12 cellular contexts compared by ENCODE assay signal in the genomic region with DNA sequence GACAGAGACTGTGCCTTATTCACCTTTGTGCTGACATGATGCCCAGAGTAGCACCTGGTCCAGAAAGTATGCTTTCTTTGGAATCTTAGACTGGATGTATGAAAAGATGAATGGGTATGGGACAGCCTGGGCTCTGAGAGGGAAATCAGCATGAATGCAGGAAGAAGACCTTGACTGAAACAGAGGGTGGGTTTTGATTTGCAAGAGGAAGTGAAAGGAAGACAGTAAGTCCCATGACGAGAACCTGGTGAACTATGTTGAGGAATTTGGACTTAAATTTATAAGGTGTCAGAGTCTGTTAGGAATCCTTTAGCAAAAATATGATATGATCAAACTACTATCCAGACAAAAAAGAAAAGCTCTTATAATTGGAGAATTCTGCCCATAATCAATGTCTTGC.
DNase-seq lines count a peak whose midpoint lies in the region; ATAC-seq and TF ChIP-seq lines count a peak whose summit lies in the region.
"Had no signal": no experiment of that assay in that cellular context is flagged by ENCODE, and none has a peak within 500 bp of the region (broad histone marks: within the 10 kb centered on the region; RNA-seq: fewer than 3 reads in every experiment).

No MANE protein-coding gene starts in this region.

- DNase-seq in CD1c-positive myeloid dendritic cell (ENCODE audit: extremely low spot score) (peak; percentile 65), NOMO-1 treated with DMSO at 0.1 percent for 48 hours (lab: John Stamatoyannopoulos, UW; ENCODE audit: unreplicated experiment) (peak; percentile 73), NCI-H146 (lab: John Stamatoyannopoulos, UW) (no peak), NCI-H1092 treated with DMSO at 0.1 percent for 48 hours (lab: John Stamatoyannopoulos, UW) (no peak), heart left ventricle (no peak)
- no peak for DNase-seq in naive thymus-derived CD8-positive, alpha-beta T cell
- DNase-seq: NCI-H2227 treated with DMSO at 0.1 percent for 48 hours had no signal

- H3K4me1 Mint-ChIP-seq in naive thymus-derived CD8-positive, alpha-beta T cell: peaks cover 0 to 19% (median 0%) of the 10 kb centered on the region in 4 donors

- H3K4me1 ChIP-seq in heart left ventricle: peaks cover 0 to 33% (median 0%) of the 10 kb centered on the region in 12 donors
- H3K4me1 ChIP-seq: esophagus muscularis mucosa had no signal

- no peak for TF ChIP-seq POLR2A in heart left ventricle (IDR thresholded peaks at IDR 0.05)

- intact Hi-C loops in heart left ventricle (cut with DNase I): loop anchor here in 3 of 10 donors (10.0 kb wide), 2 partner anchors 296 to 306 kb away; a partner anchor contains a TSS

- peaks cover 0 to 6% (median 0%) of the 10 kb centered on the region in 9 donors for H3K9me3 Mint-ChIP-seq in naive thymus-derived CD8-positive, alpha-beta T cell
- H3K9me3 Mint-ChIP-seq: WTC11 had no signal

- no peak overlapping the region for H3K4me3 Mint-ChIP-seq in naive thymus-derived CD8-positive, alpha-beta T cell
- H3K4me3 Mint-ChIP-seq: WTC11 had no signal

- POLR2A ChIA-PET in naive thymus-derived CD8-positive, alpha-beta T cell (lab: Charles Lee): no interaction called here

- H3K36me3 Mint-ChIP-seq in naive thymus-derived CD8-positive, alpha-beta T cell: no peaks in the 10 kb centered on the region
- H3K36me3 Mint-ChIP-seq: WTC11 had no signal

- no peak overlapping the region for H3K4me3 ChIP-seq in heart left ventricle
- H3K4me3 ChIP-seq: esophagus muscularis mucosa, vagina had no signal

- no peak for TF ChIP-seq CTCF in heart left ventricle (IDR thresholded peaks at IDR 0.05)

- ATAC-seq in GM19455 (IDR thresholded peaks at IDR 0.05; ENCODE audit: unreplicated experiment): peak; percentile 58
- peak; percentile 51 for ATAC-seq in HG02981 (IDR thresholded peaks at IDR 0.05; ENCODE audit: unreplicated experiment)
- no peak for ATAC-seq in naive thymus-derived CD8-positive, alpha-beta T cell
- no peak for ATAC-seq in heart left ventricle
- ATAC-seq: WTC11 had no signal

- 74 to 88% (median 82%) methylated on average over 1 of the region's 1 CpG for WGBS in heart left ventricle, 4 donors

- no peaks in the 10 kb centered on the region for H3K36me3 ChIP-seq in heart left ventricle
- H3K36me3 ChIP-seq: esophagus muscularis mucosa, vagina had no signal

- no peaks in the 10 kb centered on the region for H3K27me3 ChIP-seq in heart left ventricle
- H3K27me3 ChIP-seq: esophagus muscularis mucosa, vagina had no signal

- peaks cover 0 to 10% (median 0%) of the 10 kb centered on the region in 5 donors for H3K27me3 Mint-ChIP-seq in naive thymus-derived CD8-positive, alpha-beta T cell

- no peak overlapping the region for H3K27ac Mint-ChIP-seq in naive thymus-derived CD8-positive, alpha-beta T cell
- H3K27ac Mint-ChIP-seq: WTC11 had no signal

- no peak overlapping the region for H3K27ac ChIP-seq in heart left ventricle
- H3K27ac ChIP-seq: esophagus muscularis mucosa, vagina had no signal

- H3K9me3 ChIP-seq in heart left ventricle: no peaks in the 10 kb centered on the region
- H3K9me3 ChIP-seq: esophagus muscularis mucosa, vagina had no signal

Comparison
In these comparisons a context has a peak if more than half of its experiments do, and no peak if none do; other contexts are left out.
1. DNase-seq: peak in CD1c-positive myeloid dendritic cell (single experiment) and NOMO-1 treated with DMSO at 0.1 percent for 48 hours (single experiment); none in NCI-H146 (single experiment), NCI-H1092 treated with DMSO at 0.1 percent for 48 hours (single experiment), naive thymus-derived CD8-positive, alpha-beta T cell (0 of 10) and heart left ventricle (0 of 5).
2. ATAC-seq: peak in GM19455 (single experiment) and HG02981 (single experiment); none in naive thymus-derived CD8-positive, alpha-beta T cell (0 of 2) and heart left ventricle (0 of 4).